ENCODE assay signal across 9 cellular contexts in genomic region chr15:89196994-89197393, GRCh38. TPM values are rescaled to one million over a fixed set of nuclear protein-coding genes. Genes with fewer than 3 reads are reported as not detected.
DNase-seq lines count a peak whose midpoint lies in the region; ATAC-seq, FAIRE-seq and TF ChIP-seq lines count a peak whose summit lies in the region.
"Had no signal": no experiment of that assay in that cellular context is flagged by ENCODE, and none has a peak within 500 bp of the region (broad histone marks: within the 10 kb centered on the region; RNA-seq: fewer than 3 reads in every experiment).

No MANE protein-coding gene starts in this region.

- CTCF ChIA-PET in activated CD4-positive, alpha-beta memory T cell treated with anti-CD3 and anti-CD28 coated beads for 36 hours (lab: Charles Lee) = interaction anchor here (1.0 to 7.2 kb wide), 4 partner anchors 10 to 292 kb away, joined by 3 to 58 read pairs (median 12); no protein-coding TSS in a partner anchor

- H3K4me1 Mint-ChIP-seq in activated CD4-positive, alpha-beta memory T cell treated with anti-CD3 and anti-CD28 coated beads for 36 hours (ENCODE audit: low read depth) = peaks cover 35% of the 10 kb centered on the region

- TF ChIP-seq CTCF in thyroid gland (IDR thresholded peaks at IDR 0.05) (no peak), kidney (IDR thresholded peaks at IDR 0.05; ENCODE audit: borderline replicate concordance, extremely low read depth, insufficient read depth) (no peak)

- no peak overlapping the region for H3K4me3 Mint-ChIP-seq in activated CD4-positive, alpha-beta memory T cell treated with anti-CD3 and anti-CD28 coated beads for 36 hours

- H3K4me3 ChIP-seq in thyroid gland (replicated peaks in 1 of 3) = no peak overlapping the region
- H3K4me3 ChIP-seq in kidney (ENCODE audit: low read length in 2 of 2) = no peak overlapping the region

- H3K9me3 Mint-ChIP-seq in activated CD4-positive, alpha-beta memory T cell treated with anti-CD3 and anti-CD28 coated beads for 36 hours = no peaks in the 10 kb centered on the region

- H3K27ac ChIP-seq in thyroid gland (peak overlapping the region; percentile 26 to 91 (median 68)), kidney (ENCODE audit: low read depth in 2 of 2, low read length in 2 of 2) (no peak overlapping the region)

- H3K36me3 ChIP-seq in thyroid gland (no peaks in the 10 kb centered on the region), kidney (ENCODE audit: control insufficient read depth in 1 of 2, insufficient read depth in 2 of 2, low read length in 2 of 2) (peaks cover 20 to 27% of the 10 kb centered on the region in 2 donors)

- H3K4me1 ChIP-seq in thyroid gland = peaks cover 4 to 27% of the 10 kb centered on the region in 2 donors
- no peaks in the 10 kb centered on the region for H3K4me1 ChIP-seq in kidney (ENCODE audit: control insufficient read depth in 1 of 2, insufficient read depth in 1 of 2, low read depth in 1 of 2, low read length in 2 of 2)

- POLR2A ChIA-PET in activated CD4-positive, alpha-beta memory T cell treated with anti-CD3 and anti-CD28 coated beads for 36 hours (lab: Charles Lee) = no interaction called here

- no peaks in the 10 kb centered on the region for H3K27me3 ChIP-seq in thyroid gland

- no peaks in the 10 kb centered on the region for H3K27me3 Mint-ChIP-seq in activated CD4-positive, alpha-beta memory T cell treated with anti-CD3 and anti-CD28 coated beads for 36 hours

- no peak for FAIRE-seq in kidney (lab: Jason Lieb, UNC)

- H3K36me3 Mint-ChIP-seq in activated CD4-positive, alpha-beta memory T cell treated with anti-CD3 and anti-CD28 coated beads for 36 hours = peaks cover 27% of the 10 kb centered on the region

- H3K27ac Mint-ChIP-seq in activated CD4-positive, alpha-beta memory T cell treated with anti-CD3 and anti-CD28 coated beads for 36 hours = peak overlapping the region; percentile 85

- no peak for TF ChIP-seq POLR2A in thyroid gland (IDR thresholded peaks at IDR 0.05)

- 15 to 21% methylated on average over 7 of the region's 7 CpGs for WGBS in thyroid gland, 2 donors

- intact Hi-C loops in activated CD4-positive, alpha-beta memory T cell treated with anti-CD3 and anti-CD28 coated beads for 36 hours (cut with micrococcal nuclease) = loop anchor here (1.0 kb wide), 2 partner anchors 17 to 30 kb away; no protein-coding TSS in a partner anchor
- intact Hi-C loops in thyroid gland (cut with DNase I) (no loop called here), kidney (cut with DNase I) (no loop called here)

- no peak for ATAC-seq in HG02763 (IDR thresholded peaks at IDR 0.05; ENCODE audit: unreplicated experiment)

- peak; percentile 53 for DNase-seq in activated naive CD4-positive, alpha-beta T cell treated with Interleukin-2 at 50 U/mL for 16 hours
- DNase-seq in activated naive CD4-positive, alpha-beta T cell (lab: John Stamatoyannopoulos, UW) = no peak
- DNase-seq in activated CD4-positive, alpha-beta memory T cell treated with anti-CD3 and anti-CD28 coated beads for 36 hours = peak; percentile 76
- peak; percentile 33 for DNase-seq in iPS-NIHi11 (ENCODE audit: low spot score)
- DNase-seq in thyroid gland = peak; percentile 63 to 68
- no peak for DNase-seq in kidney
- DNase-seq in midbrain (lab: John Stamatoyannopoulos, UW) = no peak
- DNase-seq: Right ventricle myocardium superior had no signal

- H3K9ac ChIP-seq in kidney (ENCODE audit: low read length in 2 of 2) = no peak overlapping the region

- H3K9me3 ChIP-seq in thyroid gland (no peaks in the 10 kb centered on the region), kidney (ENCODE audit: control insufficient read depth in 1 of 2, low read length in 2 of 2) (no peaks in the 10 kb centered on the region)

RNA-seq across cellular contexts. Expression of gene RLBP1, which starts 24.4 kb away (rescaled TPM):
- total RNA-seq in activated CD4-positive, alpha-beta memory T cell treated with anti-CD3 and anti-CD28 coated beads for 36 hours = not detected
- total RNA-seq in thyroid gland (not detected), kidney (not detected)
- polyA plus RNA-seq in kidney (ENCODE audit: insufficient read depth, low read depth, low replicate concordance) = not detected
- total RNA-seq: Right ventricle myocardium superior had no signal

RNA-seq across cellular contexts. Expression of gene FANCI, which starts 46.8 kb away (rescaled TPM):
- 100 to 1,000 TPM; 208 to 213 TPM for total RNA-seq in activated CD4-positive, alpha-beta memory T cell treated with anti-CD3 and anti-CD28 coated beads for 36 hours
- total RNA-seq in thyroid gland = 1 to 10 TPM in 3 of 4 donors, under 1 TPM in 1; 0.67 to 1.8 (median 1.5) TPM
- 6.6 TPM for total RNA-seq in kidney
- polyA plus RNA-seq in kidney (ENCODE audit: insufficient read depth, low read depth, low replicate concordance) = 2.4 TPM

Comparison
In these comparisons a context has a peak if more than half of its experiments do, and no peak if none do; other contexts are left out.
1. DNase-seq: peak in activated naive CD4-positive, alpha-beta T cell treated with Interleukin-2 at 50 U/mL for 16 hours (single experiment), activated CD4-positive, alpha-beta memory T cell treated with anti-CD3 and anti-CD28 coated beads for 36 hours (single experiment), iPS-NIHi11 (single experiment) and thyroid gland (2 of 2); none in activated naive CD4-positive, alpha-beta T cell (0 of 4), kidney (single experiment) and midbrain (single experiment).
2. H3K27ac ChIP-seq: peak in thyroid gland (3 of 3); none in kidney (0 of 2).
3. RNA of gene FANCI, which starts 46.8 kb away (total RNA-seq): 208 to 213 TPM in activated CD4-positive, alpha-beta memory T cell treated with anti-CD3 and anti-CD28 coated beads for 36 hours; 6.6 TPM in kidney (single experiment) and 0.67 to 1.8 TPM in thyroid gland; every median in the first group is over 10 times any median in the second.